8 cellular contexts compared by ENCODE assay signal in the genomic region with DNA sequence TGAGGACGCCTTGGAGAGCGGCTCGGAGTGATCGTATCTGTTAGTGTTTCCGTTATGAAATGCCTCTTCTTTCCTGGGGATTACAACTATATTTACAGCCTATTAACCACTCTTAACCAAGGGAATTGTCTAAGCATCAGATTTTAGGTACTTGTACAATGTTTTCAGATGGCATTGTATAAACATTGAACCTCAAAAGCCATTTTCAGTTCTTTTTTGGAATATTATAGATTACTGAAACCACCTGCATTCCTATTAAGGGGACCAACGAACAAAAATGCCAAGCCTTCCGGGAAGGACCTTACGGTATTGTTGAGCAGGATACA. TPM values are rescaled to one million over a fixed set of nuclear protein-coding genes. Genes with fewer than 3 reads are reported as not detected.
DNase-seq lines count a peak whose midpoint lies in the region; ATAC-seq, FAIRE-seq and TF ChIP-seq lines count a peak whose summit lies in the region.

No MANE protein-coding gene starts in this region.

- H3K36me3 ChIP-seq in GM12878 (ENCODE audit: control insufficient read depth in 2 of 2, insufficient read depth in 2 of 2, low read length in 1 of 2) (no peaks in the 10 kb centered on the region), lung (ENCODE audit: control insufficient read depth in 2 of 2, insufficient read depth in 2 of 2, low read length in 2 of 2) (no peaks in the 10 kb centered on the region), transverse colon (no peaks in the 10 kb centered on the region)

- no peaks in the 10 kb centered on the region for H3K79me2 ChIP-seq in GM12878 (ENCODE audit: control insufficient read depth, insufficient read depth, low read length)

- H3K27ac ChIP-seq in GM12878 (ENCODE audit: control insufficient read depth, insufficient read depth) = no peak overlapping the region
- peak overlapping the region in 1 of 2 donors; percentile 42 for H3K27ac ChIP-seq in lung (ENCODE audit: low read depth in 1 of 2, low read length in 1 of 2)
- H3K27ac ChIP-seq in transverse colon = peak overlapping the region; percentile 97 to 99 (median 98)

- RAD21 ChIA-PET in GM12878 (lab: Charles Lee; ENCODE audit: unreplicated experiment) = no interaction called here

- intact Hi-C loops in GM12878 (cut with micrococcal nuclease; ENCODE audit: unreplicated experiment) = loop anchor here (10.0 kb wide), 1 partner anchor 329 kb away; no protein-coding TSS in a partner anchor
- intact Hi-C loops in transverse colon (cut with DNase I; ENCODE audit: low total_unique reads) = loop anchor here (5.0 kb wide), 1 partner anchor 271 kb away; a partner anchor contains a TSS

- H3K36me3 Mint-ChIP-seq in activated T-cell treated with anti-CD3 and anti-CD28 coated beads, Interleukin-2, amount 50 U/mL, for 4 hours (ENCODE audit: insufficient read depth) = no peaks in the 10 kb centered on the region

- H3K9me3 Mint-ChIP-seq in activated T-cell treated with anti-CD3 and anti-CD28 coated beads, Interleukin-2, amount 50 U/mL, for 4 hours = no peaks in the 10 kb centered on the region

- H3K4me1 ChIP-seq in GM12878 (ENCODE audit: control insufficient read depth, insufficient read depth, low read length) = no peaks in the 10 kb centered on the region
- H3K4me1 ChIP-seq in lung (ENCODE audit: control insufficient read depth in 2 of 2, insufficient read depth in 2 of 2, low read length in 2 of 2) = no peaks in the 10 kb centered on the region
- H3K4me1 ChIP-seq in transverse colon = peaks cover 0 to 61% (median 23%) of the 10 kb centered on the region in 4 donors

- TF ChIP-seq RAD21 in GM12878 (IDR thresholded peaks at IDR 0.05; ENCODE audit: insufficient read depth, low read depth, low read length) = no peak

- H4K20me1 ChIP-seq in GM12878 (ENCODE audit: control insufficient read depth, insufficient read depth) = no peaks in the 10 kb centered on the region

- H2AFZ ChIP-seq in GM12878 (ENCODE audit: control insufficient read depth, low read depth, low read length) = no peak overlapping the region; the same call in 1 of the 2 replicates

- H3K9me3 ChIP-seq in GM12878 (replicated peaks; ENCODE audit: control insufficient read depth, insufficient read depth, low read length) (no peaks in the 10 kb centered on the region), lung (ENCODE audit: control insufficient read depth in 2 of 2, insufficient read depth in 1 of 2, low read length in 1 of 2) (no peaks in the 10 kb centered on the region), transverse colon (no peaks in the 10 kb centered on the region)

- in situ Hi-C loops in GM12878 (cut with MboI) = no loop called here
- in situ Hi-C loops in transverse colon (cut with MboI; ENCODE audit: low pct_ligation_motif_present in 1 of 4, low pct_unique_long_range_greater_than_20kb in 1 of 4, low sequenced_read_pairs in 3 of 4) = no loop called here

- peak overlapping the region; percentile 81 for H3K4me3 Mint-ChIP-seq in activated T-cell treated with anti-CD3 and anti-CD28 coated beads, Interleukin-2, amount 50 U/mL, for 4 hours

- H3K9ac ChIP-seq in GM12878 (ENCODE audit: control insufficient read depth, insufficient read depth, low read length) = no peak overlapping the region

- CTCF ChIA-PET in GM12878 (lab: Yijun Ruan, JAX) = interaction anchor here (0.6 to 1.4 kb wide), 3 partner anchors 12 to 583 kb away, joined by 3 read pairs; no protein-coding TSS in a partner anchor

- TF ChIP-seq EP300 in GM12878 (IDR thresholded peaks at IDR 0.05; ENCODE audit: borderline replicate concordance in 1 of 2, control insufficient read depth in 1 of 2, low read depth in 2 of 2, low read length in 2 of 2) (no peak), transverse colon (IDR thresholded peaks at IDR 0.05; ENCODE audit: low read depth) (no peak)

- ATAC-seq in activated T-cell treated with anti-CD3 and anti-CD28 coated beads, Interleukin-2, amount 50 U/mL, for 4 hours = no peak
- no peak for ATAC-seq in GM12878
- no peak for ATAC-seq in lung (ENCODE audit: insufficient read depth, low FRiP score)
- ATAC-seq in GM19351 (IDR thresholded peaks at IDR 0.05; ENCODE audit: unreplicated experiment) = no peak
- no peak for ATAC-seq in GM18519 (IDR thresholded peaks at IDR 0.05; ENCODE audit: low FRiP score, unreplicated experiment)
- no peak for ATAC-seq in HG03469 (IDR thresholded peaks at IDR 0.05; ENCODE audit: unreplicated experiment)

- BruUV-seq in GM12878 (replicated peaks; lab: Mats Ljungman, UMichigan) = no TSS peak

- DNase-seq in activated T-cell treated with anti-CD3 and anti-CD28 coated beads, Interleukin-2, amount 50 U/mL, for 4 hours = no peak
- DNase-seq in activated T-cell treated with anti-CD3 and anti-CD28 coated beads, Interleukin-2, amount 50 U/mL, for 1 hour = no peak
- no peak for DNase-seq in GM12878 (ENCODE audit: low read depth, low spot score)
- no peak for DNase-seq in lung (ENCODE audit: low spot score)
- no peak for DNase-seq in transverse colon

- TF ChIP-seq POLR2A in GM12878 (IDR thresholded peaks at IDR 0.05; ENCODE audit: low read depth, low read length) = no peak
- TF ChIP-seq POLR2A in transverse colon (IDR thresholded peaks at IDR 0.05) = no peak

- SMC1A ChIA-PET in GM12878 (lab: Charles Lee; ENCODE audit: uncharacterized antibody, unreplicated experiment) = no interaction called here

- POLR2A ChIA-PET in GM12878 (lab: Charles Lee) = no interaction called here

- H3K27me3 ChIP-seq in GM12878 (replicated peaks in 1 of 2; ENCODE audit: control insufficient read depth in 2 of 2, insufficient read depth in 2 of 2, low read length in 1 of 2) (peaks cover 0 to 10% of the 10 kb centered on the region in 2 experiments; a peak in 1 of 4 replicates), lung (ENCODE audit: control insufficient read depth, insufficient read depth) (no peaks in the 10 kb centered on the region), transverse colon (no peaks in the 10 kb centered on the region)

- 15% methylated on average over 8 of the region's 8 CpGs for WGBS in GM12878 (ENCODE audit: insufficient coverage, insufficient replicate concordance, low lambda C conversion rate, missing lambda C conversion rate)
- 2 to 3% methylated on average over 8 of the region's 8 CpGs for WGBS in lung, 2 donors
- 4% methylated on average over 4 to 8 of the region's 8 CpGs for WGBS in transverse colon (ENCODE audit: low coverage in 1 of 2), 2 donors

- TF ChIP-seq CTCF in GM12878 (IDR thresholded peaks at IDR 0.05 in 2 of 3, conservative IDR thresholded peaks at IDR 0.05 in 1 of 3; ENCODE audit: control insufficient read depth in 2 of 3, extremely low read depth in 1 of 3, insufficient read depth in 1 of 3, low read depth in 3 of 3, low read length in 3 of 3) = no peak
- no peak for TF ChIP-seq CTCF in lung (IDR thresholded peaks at IDR 0.05; ENCODE audit: control extremely low read depth, extremely low read depth)
- TF ChIP-seq CTCF in transverse colon (IDR thresholded peaks at IDR 0.05) = peak in 1 of 5 experiments; percentile 13

- 0 out of 2 replicates have a peak overlapping the region, but pooled peaks have one; percentile 58 for H3K4me3 ChIP-seq in GM12878
- peak overlapping the region; percentile 73 for H3K4me3 ChIP-seq in lung
- H3K4me3 ChIP-seq in transverse colon = peak overlapping the region; percentile 44 to 98 (median 92)

- H3K4me2 ChIP-seq in GM12878 (ENCODE audit: control insufficient read depth, insufficient read depth) = peak overlapping the region; percentile 45

- FAIRE-seq in GM12878 (lab: Jason Lieb, UNC) = no peak

- peaks cover 5% of the 10 kb centered on the region for H3K27me3 Mint-ChIP-seq in activated T-cell treated with anti-CD3 and anti-CD28 coated beads, Interleukin-2, amount 50 U/mL, for 4 hours (ENCODE audit: low read depth)

- peaks cover 9% of the 10 kb centered on the region for H3K4me1 Mint-ChIP-seq in activated T-cell treated with anti-CD3 and anti-CD28 coated beads, Interleukin-2, amount 50 U/mL, for 4 hours (ENCODE audit: low read depth)

TF ChIP-seq in GM12878, 131 proteins besides CTCF, POLR2A, EP300 and RAD21:
- TF ChIP-seq IKZF1 (conservative IDR thresholded peaks at IDR 0.05) = no peak

RNA-seq across cellular contexts. Expression of a gene that starts 1.1 kb away (rescaled TPM):
- total RNA-seq in activated T-cell treated with anti-CD3 and anti-CD28 coated beads, Interleukin-2, amount 50 U/mL, for 4 hours = 1 to 10 TPM; 4.7 to 5.2 (median 4.9) TPM
- 3.3 and 3.4 TPM in 2 replicates for total RNA-seq in GM12878 (2013; cell fraction: nucleolus; rRNA removed)
- total RNA-seq in GM12878 (2014; rRNA removed) (0.23 and 0.49 TPM in 2 replicates), GM12878 (2014; rRNA removed; fragmentation: Illumina TruSeq; extraction: Trizol) (0.22 and 0.41 TPM in 2 replicates), GM12878 (2021) (0.32 and 0.62 TPM in 2 replicates), lung (10 to 100 TPM; 22.4 to 70.8 TPM), transverse colon (100 to 1,000 TPM; 100 to 188 (median 135) TPM)
- 0.31 TPM for polyA plus RNA-seq in GM12878 (2011; ENCODE audit: low read depth)
- polyA plus RNA-seq in GM12878 (2011; rRNA removed) (1.8 and 2.0 TPM in 2 replicates), GM12878 (2014; fragmentation: Illumina TruSeq; extraction: Trizol) (0.46 and 0.69 TPM in 2 replicates), GM12878 (2014; fragmentation: Nextera tagmentation; extraction: Ambion mirVana) (under 1 TPM; 0.13 to 0.19 TPM), GM12878 (2014; rRNA removed) (0.42 and 0.93 TPM in 2 replicates), GM12878 (2016; fragmentation: Nextera tagmentation; extraction: Ambion mirVana) (under 1 TPM; 0.03 to 0.54 TPM), lung (10 to 100 TPM in 1 of 2 donors, 1 to 10 TPM in 1; 6.9 to 10.7 TPM)
- 2.4 and 3.1 TPM in 2 replicates for polyA plus RNA-seq in GM12878 (2011; cell fraction: cytosol; rRNA removed)
- polyA plus RNA-seq in GM12878 (2011; cell fraction: nucleus; rRNA removed) = 3.1 and 3.4 TPM in 2 replicates
- polyA plus RNA-seq in GM12878 (2012) = 0.61 and 0.67 TPM in 2 replicates
- polyA minus RNA-seq in GM12878 (2011; rRNA and poly(A)+ RNA removed) = 3.2 and 4.6 TPM in 2 replicates
- 0.94 and 1.6 TPM in 2 replicates for polyA minus RNA-seq in GM12878 (2011; cell fraction: cytosol; rRNA and poly(A)+ RNA removed)
- 2.8 and 6.0 TPM in 2 replicates for polyA minus RNA-seq in GM12878 (2011; cell fraction: nucleus; rRNA and poly(A)+ RNA removed)
